ENCODE assay signal across 1 cellular context in genomic region chr1:35268282-35269189, GRCh38.
TF ChIP-seq lines count a peak whose summit lies in the region.

TSS of gene ZMYM4 (plus strand) at chr1:35268709. CDS start at chr1:35269047, 338 bp downstream.

TF ChIP-seq in HepG2, 621 proteins besides CTCF, POLR2A, EP300 and RAD21 (continued from another document and continues in another):
- TF ChIP-seq ZGPAT (CRISPR knock-in tag; IDR thresholded peaks at IDR 0.05) (no peak), E2F5 (CRISPR knock-in tag; conservative IDR thresholded peaks at IDR 0.05) (peak; percentile 13; the same call in 1 of the 2 replicates), ZNF17 (CRISPR knock-in tag; IDR thresholded peaks at IDR 0.05) (no peak), ZNF841 (CRISPR knock-in tag; IDR thresholded peaks at IDR 0.05; ENCODE audit: borderline replicate concordance) (no peak), ZNF430 (CRISPR knock-in tag; IDR thresholded peaks at IDR 0.05) (no peak), LCORL (IDR thresholded peaks at IDR 0.05) (no peak), LCORL (CRISPR knock-in tag; IDR thresholded peaks at IDR 0.05) (peak; percentile 45), SRF (IDR thresholded peaks at IDR 0.05; ENCODE audit: low read depth, low read length) (0 out of 2 replicates have a peak, but pooled peaks have one; percentile 4), ZNF605 (CRISPR knock-in tag; IDR thresholded peaks at IDR 0.05) (no peak), NFKBIZ (CRISPR knock-in tag; IDR thresholded peaks at IDR 0.05) (no peak; the same call in 1 of the 2 replicates), MAZ (IDR thresholded peaks at IDR 0.05; ENCODE audit: borderline replicate concordance, low read depth, low read length) (peak; percentile 79; the same call in 1 of the 2 replicates), MAZ (CRISPR knock-in tag; IDR thresholded peaks at IDR 0.05; ENCODE audit: low read depth) (peak; percentile 50), ZNF710 (CRISPR knock-in tag; IDR thresholded peaks at IDR 0.05; ENCODE audit: borderline replicate concordance) (peak; percentile 13; the same call in 1 of the 2 replicates), ZNF24 (IDR thresholded peaks at IDR 0.05) (peak; percentile 5; the same call in 1 of the 2 replicates), ZNF501 (CRISPR knock-in tag; IDR thresholded peaks at IDR 0.05) (peak; percentile 48; the same call in 1 of the 2 replicates), ARID5B (CRISPR knock-in tag; IDR thresholded peaks at IDR 0.05) (0 out of 2 replicates have a peak, but pooled peaks have one; percentile 19), HDAC2 (CRISPR knock-in tag; IDR thresholded peaks at IDR 0.05) (peak; percentile 47; the same call in 1 of the 2 replicates), ETV5 (CRISPR knock-in tag; IDR thresholded peaks at IDR 0.05; ENCODE audit: borderline replicate concordance) (no peak), MBD4 (IDR thresholded peaks at IDR 0.05; ENCODE audit: borderline replicate concordance, low read length) (no peak), ATF7 (IDR thresholded peaks at IDR 0.05) (no peak), ATF7 (CRISPR knock-in tag; IDR thresholded peaks at IDR 0.05) (no peak), ATF5 (CRISPR knock-in tag; IDR thresholded peaks at IDR 0.05; ENCODE audit: low read depth) (no peak), TAF1 (CRISPR knock-in tag; IDR thresholded peaks at IDR 0.05) (0 out of 2 replicates have a peak, but pooled peaks have one; percentile 21), RXRA (CRISPR knock-in tag; IDR thresholded peaks at IDR 0.05) (0 out of 2 replicates have a peak, but pooled peaks have one; percentile 30), ZBTB2 (CRISPR knock-in tag; IDR thresholded peaks at IDR 0.05; ENCODE audit: low read depth) (no peak), BHLHE40 (IDR thresholded peaks at IDR 0.05; ENCODE audit: low read length) (no peak), ZFX (CRISPR knock-in tag; IDR thresholded peaks at IDR 0.05; ENCODE audit: low read depth) (peak; percentile 98), ZHX2 (IDR thresholded peaks at IDR 0.05; ENCODE audit: low read depth) (0 out of 2 replicates have a peak, but pooled peaks have one; percentile 20), ZHX2 (CRISPR knock-in tag; IDR thresholded peaks at IDR 0.05; ENCODE audit: borderline replicate concordance) (no peak), BORCS8-MEF2B (CRISPR knock-in tag; IDR thresholded peaks at IDR 0.05) (0 out of 2 replicates have a peak, but pooled peaks have one; percentile 23), NCOA1 (CRISPR knock-in tag; IDR thresholded peaks at IDR 0.05) (0 out of 2 replicates have a peak, but pooled peaks have one; percentile 54), ZSCAN9 (CRISPR knock-in tag; IDR thresholded peaks at IDR 0.05; ENCODE audit: borderline replicate concordance) (peak; percentile 34; the same call in 1 of the 2 replicates), TERF1 (CRISPR knock-in tag; IDR thresholded peaks at IDR 0.05) (no peak), AGO1 (IDR thresholded peaks at IDR 0.05; ENCODE audit: low read depth, low read length, poor library complexity, severe bottlenecking) (no peak), ZSCAN25 (CRISPR knock-in tag; IDR thresholded peaks at IDR 0.05) (peak; percentile 51; the same call in 1 of the 2 replicates), FOXK1 (CRISPR knock-in tag; IDR thresholded peaks at IDR 0.05; ENCODE audit: borderline replicate concordance, low read depth) (peak; percentile 50; the same call in 1 of the 2 replicates), ATM (IDR thresholded peaks at IDR 0.05; ENCODE audit: borderline replicate concordance) (no peak), ZNF772 (CRISPR knock-in tag; IDR thresholded peaks at IDR 0.05) (peak; percentile 30; the same call in 1 of the 2 replicates), ZFAT (CRISPR knock-in tag; conservative IDR thresholded peaks at IDR 0.05) (no peak), ESRRA (CRISPR knock-in tag; IDR thresholded peaks at IDR 0.05; ENCODE audit: low read depth) (peak; percentile 51; the same call in 1 of the 2 replicates), PHF20 (CRISPR knock-in tag; IDR thresholded peaks at IDR 0.05) (peak; percentile 47; the same call in 1 of the 2 replicates), SRY (CRISPR knock-in tag; IDR thresholded peaks at IDR 0.05) (no peak), HOMEZ (CRISPR knock-in tag; IDR thresholded peaks at IDR 0.05; ENCODE audit: low read depth) (peak; percentile 74; the same call in 1 of the 2 replicates), ZNF230 (CRISPR knock-in tag; IDR thresholded peaks at IDR 0.05) (no peak), BCL6 (CRISPR knock-in tag; IDR thresholded peaks at IDR 0.05) (0 out of 2 replicates have a peak, but pooled peaks have one; percentile 22), XRCC5 (optimal IDR thresholded peaks at IDR 0.05; ENCODE audit: low read length) (peak; percentile 67)
